Comparison of ENCODE assay signal across 9 cellular contexts in genomic region chr21:44301093-44301492, GRCh38. TPM values are rescaled to one million over a fixed set of nuclear protein-coding genes. Genes with fewer than 3 reads are reported as not detected.
DNase-seq lines count a peak whose midpoint lies in the region; ATAC-seq, FAIRE-seq and TF ChIP-seq lines count a peak whose summit lies in the region.
"Had no signal": no experiment of that assay in that cellular context is flagged by ENCODE, and none has a peak within 500 bp of the region (broad histone marks: within the 10 kb centered on the region; RNA-seq: fewer than 3 reads in every experiment).

No MANE protein-coding gene starts in this region.

- H4K5ac ChIP-seq in H1 (ENCODE audit: insufficient read length, low read depth, low read length), result no peak overlapping the region

- H4K91ac ChIP-seq in H1 (replicated peaks; ENCODE audit: insufficient read length, low read length) (no peak overlapping the region), neuronal stem cell (ENCODE audit: low read depth, low read length, poor library complexity) (no peak overlapping the region)

- H3K4me3 Mint-ChIP-seq in CD4-positive, alpha-beta T cell, result peak overlapping the region; percentile 92

- peaks cover 6% of the 10 kb centered on the region for H3K36me3 Mint-ChIP-seq in CD4-positive, alpha-beta T cell (ENCODE audit: low read depth)

- TF ChIP-seq EP300 in H1 (IDR thresholded peaks at IDR 0.05; ENCODE audit: borderline replicate concordance in 1 of 2, low read depth in 2 of 2, low read length in 2 of 2), result no peak

- H3F3A ChIP-seq in OCI-LY1 (ENCODE audit: insufficient read depth, low read length), result no peaks in the 10 kb centered on the region

- peaks cover 45% of the 10 kb centered on the region for H3K4me1 ChIP-seq in OCI-LY1 (ENCODE audit: insufficient read depth, low read length, severe bottlenecking)
- peaks cover 0 to 19% (median 5%) of the 10 kb centered on the region in 4 experiments; a peak in 5 of 7 replicates for H3K4me1 ChIP-seq in H1 (replicated peaks in 1 of 4; ENCODE audit: control insufficient read depth in 3 of 4, insufficient read depth in 4 of 4, low read length in 3 of 4)
- peaks cover 22 to 23% of the 10 kb centered on the region in 2 donors for H3K4me1 ChIP-seq in neuronal stem cell (ENCODE audit: control insufficient read depth in 2 of 2, insufficient read depth in 1 of 2, low read depth in 1 of 2, low read length in 2 of 2)

- H3K79me2 ChIP-seq in OCI-LY1 (ENCODE audit: insufficient read depth, low read length) (no peaks in the 10 kb centered on the region), H1 (ENCODE audit: control insufficient read depth in 1 of 2, insufficient read depth in 2 of 2, low read length in 2 of 2) (peaks cover 0 to 6% of the 10 kb centered on the region in 2 experiments; a peak in 1 of 4 replicates)

- no peak overlapping the region for H2BK20ac ChIP-seq in H1 (ENCODE audit: low read length)

- H3K18ac ChIP-seq in H1 (ENCODE audit: extremely low read depth, low read length), result no peak overlapping the region
- H3K18ac ChIP-seq in neuronal stem cell (ENCODE audit: low read length), result no peak overlapping the region

- no peak for DNase-seq in CD4-positive, alpha-beta T cell
- DNase-seq in H1 (ENCODE audit: low read depth in 1 of 2, low spot score in 2 of 2), result no peak
- DNase-seq in neuronal stem cell (ENCODE audit: low spot score), result no peak
- no peak for DNase-seq in mesenteric fat pad (ENCODE audit: low spot score)
- DNase-seq in epidermal melanocyte (ENCODE audit: insufficient read length, low spot score), result no peak
- no peak for DNase-seq in kidney glomerular epithelial cell (lab: John Stamatoyannopoulos, UW)
- DNase-seq in SK-N-DZ (ENCODE audit: low spot score), result no peak

- H4K20me1 ChIP-seq in OCI-LY1 (ENCODE audit: insufficient read depth, low read length) (no peaks in the 10 kb centered on the region), H1 (replicated peaks in 1 of 2; ENCODE audit: control insufficient read depth in 1 of 2, insufficient read depth in 2 of 2, low read length in 2 of 2) (peaks cover 9 to 15% of the 10 kb centered on the region in 2 experiments)

- TF ChIP-seq CTCF in CD4-positive, alpha-beta T cell (IDR thresholded peaks at IDR 0.05), result no peak
- TF ChIP-seq CTCF in OCI-LY1 (IDR thresholded peaks at IDR 0.05; ENCODE audit: low read length) (no peak; the same call in 1 of the 2 replicates), H1 (IDR thresholded peaks at IDR 0.05; ENCODE audit: control extremely low read depth in 1 of 3, insufficient read depth in 1 of 3, low read depth in 1 of 3, low read length in 3 of 3) (no peak)

- no peaks in the 10 kb centered on the region for H3K36me3 ChIP-seq in OCI-LY1 (ENCODE audit: insufficient read depth, low read length)
- H3K36me3 ChIP-seq in H1 (ENCODE audit: control insufficient read depth in 2 of 4, insufficient read depth in 4 of 4, low read length in 3 of 4), result no peaks in the 10 kb centered on the region
- no peaks in the 10 kb centered on the region for H3K36me3 ChIP-seq in neuronal stem cell (replicated peaks in 1 of 2; ENCODE audit: control insufficient read depth in 2 of 2, insufficient read depth in 2 of 2, low read length in 2 of 2)

- H3K9me3 ChIP-seq in CD4-positive, alpha-beta T cell (ENCODE audit: control insufficient read depth, low read length), result no peaks in the 10 kb centered on the region
- no peaks in the 10 kb centered on the region for H3K9me3 ChIP-seq in OCI-LY1 (ENCODE audit: low read length)
- H3K9me3 ChIP-seq in H1 (ENCODE audit: insufficient read depth in 2 of 2, low read depth in 1 of 2, low read length in 1 of 2), result no peaks in the 10 kb centered on the region
- peaks cover 0 to 2% of the 10 kb centered on the region in 2 donors for H3K9me3 ChIP-seq in neuronal stem cell (replicated peaks in 1 of 2; ENCODE audit: control insufficient read depth in 2 of 2, insufficient read depth in 1 of 2, low read depth in 1 of 2, low read length in 2 of 2)

- H2BK12ac ChIP-seq in H1 (ENCODE audit: low read depth, low read length), result no peak overlapping the region
- no peak overlapping the region for H2BK12ac ChIP-seq in neuronal stem cell (ENCODE audit: low read length)

- H3K9me2 ChIP-seq in OCI-LY1 (ENCODE audit: low read depth, low read length), result no peaks in the 10 kb centered on the region

- no peak overlapping the region for H3K56ac ChIP-seq in H1 (replicated peaks; ENCODE audit: insufficient read length, low read depth, low read length)

- intact Hi-C loops in CD4-positive, alpha-beta T cell (cut with DNase I, micrococcal nuclease), result loop anchor here in 1 of 2 experiments (2.0 to 5.0 kb wide), 2 partner anchors 36 to 51 kb away; partner anchors contain the start of gene TRPM2

- CTCF ChIA-PET in CD4-positive, alpha-beta T cell (lab: Charles Lee), result no interaction called here
- CTCF ChIA-PET in H1 (lab: Charles Lee; ENCODE audit: partially characterized antibody), result interaction anchor here (0.6 to 1.2 kb wide), 7 partner anchors 10 to 90 kb away, joined by 3 to 4 read pairs (median 3); no protein-coding TSS in a partner anchor

- H4K8ac ChIP-seq in H1 (ENCODE audit: extremely low read depth, insufficient read depth, low read length) (no peak overlapping the region), neuronal stem cell (ENCODE audit: low read depth, low read length) (no peak overlapping the region)

- H2AFZ ChIP-seq in OCI-LY1 (ENCODE audit: low read length) (no peak overlapping the region), H1 (ENCODE audit: low read length) (no peak overlapping the region), neuronal stem cell (ENCODE audit: low read length) (no peak overlapping the region)

- H3K23me2 ChIP-seq in H1 (ENCODE audit: low read depth, low read length), result peaks cover 12% of the 10 kb centered on the region; the same call in 1 of the 2 replicates

- H3K4me3 ChIP-seq in OCI-LY1 (ENCODE audit: low read depth, low read length, poor library complexity, severe bottlenecking), result peak overlapping the region; percentile 73
- H3K4me3 ChIP-seq in H1 (ENCODE audit: extremely low read depth in 1 of 4, insufficient read depth in 2 of 4, low read depth in 3 of 4, low read length in 4 of 4), result peak overlapping the region; percentile 45 to 68 (median 54); a peak in 5 of 8 replicates
- H3K4me3 ChIP-seq in neuronal stem cell (ENCODE audit: low read length in 2 of 2), result peak overlapping the region; percentile 82 to 89

- H3K4ac ChIP-seq in H1 (replicated peaks; ENCODE audit: insufficient read length, low read depth, low read length), result no peak overlapping the region
- no peak overlapping the region for H3K4ac ChIP-seq in neuronal stem cell (ENCODE audit: low read length)

- H3K14ac ChIP-seq in H1 (ENCODE audit: insufficient read length), result no peak overlapping the region
- H3K14ac ChIP-seq in neuronal stem cell (ENCODE audit: low read length), result no peak overlapping the region

- ATAC-seq in CD4-positive, alpha-beta T cell (ENCODE audit: poor library complexity), result no peak

- H2BK15ac ChIP-seq in H1 (ENCODE audit: low read length), result no peak overlapping the region
- H2BK15ac ChIP-seq in neuronal stem cell (ENCODE audit: low read length), result no peak overlapping the region

- no peak for TF ChIP-seq POLR2A in H1 (IDR thresholded peaks at IDR 0.05; ENCODE audit: control extremely low read depth in 1 of 2, low read depth in 2 of 2, low read length in 2 of 2)

- peak overlapping the region; percentile 83 for H3K27ac Mint-ChIP-seq in CD4-positive, alpha-beta T cell

- H3K79me1 ChIP-seq in H1 (ENCODE audit: low read depth, low read length) (peaks cover 6% of the 10 kb centered on the region; the same call in 1 of the 2 replicates), neuronal stem cell (ENCODE audit: low read depth, low read length) (peaks cover 11% of the 10 kb centered on the region)

- TF ChIP-seq RAD21 in H1 (IDR thresholded peaks at IDR 0.05 in 1 of 2, conservative IDR thresholded peaks at IDR 0.05 in 1 of 2; ENCODE audit: low read depth in 2 of 2, low read length in 2 of 2), result no peak

- H3K23ac ChIP-seq in H1 (ENCODE audit: insufficient read length) (no peak overlapping the region), neuronal stem cell (ENCODE audit: low read depth, low read length, poor library complexity) (peak overlapping the region; percentile 58)

- POLR2A ChIA-PET in CD4-positive, alpha-beta T cell (lab: Charles Lee), result interaction anchor here (0.6 to 2.0 kb wide), 2 partner anchors 29 to 37 kb away, joined by 3 to 10 read pairs; partner anchors contain the start of gene CFAP410
- POLR2A ChIA-PET in H1 (lab: Charles Lee; ENCODE audit: partially characterized antibody), result interaction anchor here (1.2 kb wide), 1 partner anchor 40 kb away, joined by 3 read pairs; no protein-coding TSS in a partner anchor

- H3K27me3 ChIP-seq in CD4-positive, alpha-beta T cell (ENCODE audit: control insufficient read depth, insufficient read depth, low read length), result no peaks in the 10 kb centered on the region
- H3K27me3 ChIP-seq in OCI-LY1 (ENCODE audit: insufficient read depth, low read length) (no peaks in the 10 kb centered on the region), H1 (replicated peaks in 1 of 4; ENCODE audit: control insufficient read depth in 3 of 4, extremely low read depth in 1 of 4, insufficient read depth in 3 of 4, low read length in 3 of 4) (peaks cover 0 to 3% (median 0%) of the 10 kb centered on the region in 4 experiments; a peak in 2 of 7 replicates), neuronal stem cell (ENCODE audit: control insufficient read depth in 3 of 3, insufficient read depth in 3 of 3, low read depth in 1 of 3, low read length in 3 of 3) (peaks cover 0 to 10% (median 0%) of the 10 kb centered on the region in 3 experiments)

- H2BK120ac ChIP-seq in H1 (replicated peaks; ENCODE audit: low read depth, low read length) (no peak overlapping the region), neuronal stem cell (ENCODE audit: low read depth, low read length) (no peak overlapping the region)

- H3K27ac ChIP-seq in CD4-positive, alpha-beta T cell (ENCODE audit: low read depth, low read length), result peak overlapping the region; percentile 1
- peak overlapping the region; percentile 43 for H3K27ac ChIP-seq in OCI-LY1 (ENCODE audit: low read depth, low read length, poor library complexity, severe bottlenecking)
- no peak overlapping the region for H3K27ac ChIP-seq in H1 (ENCODE audit: low read depth, low read length)
- no peak overlapping the region for H3K27ac ChIP-seq in neuronal stem cell (replicated peaks; ENCODE audit: low read length)

- FAIRE-seq in H1 (lab: Jason Lieb, UNC), result no peak

- peak overlapping the region; percentile 89 for H3K4me2 ChIP-seq in OCI-LY1 (ENCODE audit: low read length)
- H3K4me2 ChIP-seq in H1 (ENCODE audit: insufficient read depth in 1 of 2, low read depth in 2 of 2, low read length in 2 of 2), result peak overlapping the region; percentile 89 to 90
- peak overlapping the region; percentile 66 for H3K4me2 ChIP-seq in neuronal stem cell (ENCODE audit: insufficient read depth, low read length, poor library complexity, severe bottlenecking)

- no peaks in the 10 kb centered on the region for H3K27me3 Mint-ChIP-seq in CD4-positive, alpha-beta T cell

- no peaks in the 10 kb centered on the region for H3K9me3 Mint-ChIP-seq in CD4-positive, alpha-beta T cell

- H2BK5ac ChIP-seq in H1 (ENCODE audit: low read depth, low read length), result no peak overlapping the region
- H2BK5ac ChIP-seq in neuronal stem cell (ENCODE audit: low read length), result no peak overlapping the region

- H3K9ac ChIP-seq in OCI-LY1 (ENCODE audit: low read length), result peak overlapping the region; percentile 74
- H3K9ac ChIP-seq in H1 (replicated peaks in 1 of 4; ENCODE audit: extremely low read depth in 1 of 4, low read depth in 3 of 4, low read length in 3 of 4), result no peak overlapping the region
- H3K9ac ChIP-seq in neuronal stem cell (ENCODE audit: low read depth, low read length, poor library complexity), result peak overlapping the region; percentile 32

- H2AK5ac ChIP-seq in H1 (ENCODE audit: low read depth, low read length) (no peak overlapping the region), neuronal stem cell (ENCODE audit: low read depth, low read length) (no peak overlapping the region)

- 89% methylated on average over 12 of the region's 12 CpGs; no CpG with 5 or more reads in 1 of the 2 experiments for WGBS in H1 (ENCODE audit: extremely low coverage in 1 of 2, insufficient coverage in 1 of 2, insufficient read length in 1 of 2, insufficient replicate concordance in 2 of 2, low coverage in 1 of 2, low lambda C conversion rate in 2 of 2, missing lambda C conversion rate in 1 of 2), 2 experiments
- no CpG with 5 or more reads among the region's 12 CpGs for WGBS in neuronal stem cell (ENCODE audit: extremely low coverage in 2 of 2, insufficient read length in 2 of 2, insufficient replicate concordance in 1 of 2), 2 donors

- H3K4me1 Mint-ChIP-seq in CD4-positive, alpha-beta T cell (ENCODE audit: low read depth), result peaks cover 52% of the 10 kb centered on the region

RNA-seq across cellular contexts. Expression of gene PFKL, which starts 1.2 kb away (rescaled TPM):
- 100 to 1,000 TPM; 115 to 117 TPM for total RNA-seq in CD4-positive, alpha-beta T cell
- 76.7 and 82.3 TPM in 2 replicates for total RNA-seq in H1 (2021; fragmentation: NEBNext Ultra II Directional; extraction: Animal tissue kit (Norgen Biotek cat#: 25700))
- polyA plus RNA-seq in H1 (2011; rRNA removed), result 80.2 and 106 TPM in 2 replicates
- 87.2 TPM for polyA plus RNA-seq in H1 (2011; cell fraction: cytosol; rRNA removed)
- polyA plus RNA-seq in H1 (2011; cell fraction: nucleus; rRNA removed), result 210 TPM
- 40.8 to 95.9 TPM (median 88.0 TPM) in 4 replicates for polyA plus RNA-seq in H1 (2012, experiment 1 of 2)
- polyA plus RNA-seq in H1 (2012, experiment 2 of 2), result 60.1 TPM
- 42.3 TPM for polyA plus RNA-seq in H1 (2013, experiment 1 of 2)
- 40.2 TPM for polyA plus RNA-seq in H1 (2013, experiment 2 of 2)
- polyA minus RNA-seq in H1 (2011; rRNA and poly(A)+ RNA removed), result 32.1 and 43.0 TPM in 2 replicates
- 45.9 TPM for polyA minus RNA-seq in H1 (2011; cell fraction: cytosol; rRNA and poly(A)+ RNA removed)
- 49.0 TPM for polyA minus RNA-seq in H1 (2011; cell fraction: nucleus; rRNA and poly(A)+ RNA removed)
- polyA plus RNA-seq in neuronal stem cell (2013, experiment 1 of 2), result 37.4 TPM
- polyA plus RNA-seq in neuronal stem cell (2013, experiment 2 of 2), result 35.9 TPM
- total RNA-seq in mesenteric fat pad, result 113 TPM
- 40.2 and 42.5 TPM in 2 replicates for polyA plus RNA-seq in SK-N-DZ (2014; cell fraction: cytosol; rRNA removed)
- polyA plus RNA-seq in SK-N-DZ (2014; cell fraction: nucleus; rRNA removed), result 86.9 and 91.8 TPM in 2 replicates

RNA-seq across cellular contexts. Expression of gene AIRE, which starts 15.4 kb away (rescaled TPM):
- under 1 TPM; 0.11 to 0.16 TPM for total RNA-seq in CD4-positive, alpha-beta T cell
- 0.10 TPM in 1 of 2 replicates, not detected in the other for total RNA-seq in H1 (2021; fragmentation: NEBNext Ultra II Directional; extraction: Animal tissue kit (Norgen Biotek cat#: 25700))
- polyA plus RNA-seq in H1 (2011; rRNA removed), result 0.09 and 0.20 TPM in 2 replicates
- polyA plus RNA-seq in H1 (2011; cell fraction: cytosol; rRNA removed), result 0.10 TPM
- polyA plus RNA-seq in H1 (2011; cell fraction: nucleus; rRNA removed), result 1.0 TPM
- polyA plus RNA-seq in H1 (2012, experiment 1 of 2), result 0.16 to 0.23 TPM (median 0.20 TPM) in 3 of 4 replicates, not detected in the other
- 0.09 TPM for polyA plus RNA-seq in H1 (2012, experiment 2 of 2)
- polyA plus RNA-seq in H1 (2013, experiment 1 of 2), result 0.02 TPM
- not detected for polyA plus RNA-seq in H1 (2013, experiment 2 of 2)
- 0.06 and 0.10 TPM in 2 replicates for polyA minus RNA-seq in H1 (2011; rRNA and poly(A)+ RNA removed)
- not detected for polyA minus RNA-seq in H1 (2011; cell fraction: cytosol; rRNA and poly(A)+ RNA removed)
- 0.30 TPM for polyA minus RNA-seq in H1 (2011; cell fraction: nucleus; rRNA and poly(A)+ RNA removed)
- not detected for polyA plus RNA-seq in neuronal stem cell (2013, experiment 1 of 2)
- not detected for polyA plus RNA-seq in neuronal stem cell (2013, experiment 2 of 2)
- not detected for total RNA-seq in mesenteric fat pad
- polyA plus RNA-seq in SK-N-DZ (2014; cell fraction: cytosol; rRNA removed), result not detected in 2 replicates
- 0.16 and 0.37 TPM in 2 replicates for polyA plus RNA-seq in SK-N-DZ (2014; cell fraction: nucleus; rRNA removed)
- total RNA-seq: NCI-H460 had no signal

RNA-seq across cellular contexts. Expression of gene CFAP410, which starts 38.1 kb away (rescaled TPM):
- 10 to 100 TPM; 50.1 to 51.6 TPM for total RNA-seq in CD4-positive, alpha-beta T cell
- 10.6 and 11.6 TPM in 2 replicates for total RNA-seq in H1 (2021; fragmentation: NEBNext Ultra II Directional; extraction: Animal tissue kit (Norgen Biotek cat#: 25700))
- 12.0 and 20.5 TPM in 2 replicates for polyA plus RNA-seq in H1 (2011; rRNA removed)
- 14.8 TPM for polyA plus RNA-seq in H1 (2011; cell fraction: cytosol; rRNA removed)
- polyA plus RNA-seq in H1 (2011; cell fraction: nucleus; rRNA removed), result 59.6 TPM
- polyA plus RNA-seq in H1 (2012, experiment 1 of 2), result 6.5 to 11.7 TPM (median 11.0 TPM) in 4 replicates
- 5.2 TPM for polyA plus RNA-seq in H1 (2012, experiment 2 of 2)
- polyA plus RNA-seq in H1 (2013, experiment 1 of 2), result 9.3 TPM
- polyA plus RNA-seq in H1 (2013, experiment 2 of 2), result 7.4 TPM
- 2.4 and 2.6 TPM in 2 replicates for polyA minus RNA-seq in H1 (2011; rRNA and poly(A)+ RNA removed)
- 4.1 TPM for polyA minus RNA-seq in H1 (2011; cell fraction: cytosol; rRNA and poly(A)+ RNA removed)
- polyA minus RNA-seq in H1 (2011; cell fraction: nucleus; rRNA and poly(A)+ RNA removed), result 7.8 TPM
- 13.0 TPM for polyA plus RNA-seq in neuronal stem cell (2013, experiment 1 of 2)
- 12.0 TPM for polyA plus RNA-seq in neuronal stem cell (2013, experiment 2 of 2)
- 17.4 TPM for total RNA-seq in mesenteric fat pad
- polyA plus RNA-seq in SK-N-DZ (2014; cell fraction: cytosol; rRNA removed), result 15.8 and 18.8 TPM in 2 replicates
- 22.7 and 35.3 TPM in 2 replicates for polyA plus RNA-seq in SK-N-DZ (2014; cell fraction: nucleus; rRNA removed)

RNA-seq across cellular contexts. Expression of gene DNMT3L, which starts 39.4 kb away (rescaled TPM):
- total RNA-seq in CD4-positive, alpha-beta T cell, result not detected
- total RNA-seq in H1 (2021; fragmentation: NEBNext Ultra II Directional; extraction: Animal tissue kit (Norgen Biotek cat#: 25700)), result not detected in 2 replicates
- 0.06 and 0.30 TPM in 2 replicates for polyA plus RNA-seq in H1 (2011; rRNA removed)
- polyA plus RNA-seq in H1 (2011; cell fraction: cytosol; rRNA removed), result 0.05 TPM
- polyA plus RNA-seq in H1 (2011; cell fraction: nucleus; rRNA removed), result 0.13 TPM
- not detected in 4 replicates for polyA plus RNA-seq in H1 (2012, experiment 1 of 2)
- not detected for polyA plus RNA-seq in H1 (2012, experiment 2 of 2)
- polyA plus RNA-seq in H1 (2013, experiment 1 of 2), result 0.12 TPM
- polyA plus RNA-seq in H1 (2013, experiment 2 of 2), result 0.09 TPM
- 0.28 TPM in 1 of 2 replicates, not detected in the other for polyA minus RNA-seq in H1 (2011; rRNA and poly(A)+ RNA removed)
- not detected for polyA minus RNA-seq in H1 (2011; cell fraction: cytosol; rRNA and poly(A)+ RNA removed)
- polyA minus RNA-seq in H1 (2011; cell fraction: nucleus; rRNA and poly(A)+ RNA removed), result not detected
- polyA plus RNA-seq in neuronal stem cell (2013, experiment 1 of 2), result 0.04 TPM
- not detected for polyA plus RNA-seq in neuronal stem cell (2013, experiment 2 of 2)
- not detected for total RNA-seq in mesenteric fat pad
- polyA plus RNA-seq in SK-N-DZ (2014; cell fraction: cytosol; rRNA removed), result not detected in 2 replicates
- not detected in 2 replicates for polyA plus RNA-seq in SK-N-DZ (2014; cell fraction: nucleus; rRNA removed)
- total RNA-seq: NCI-H460 had no signal

RNA-seq across cellular contexts. Expression of gene TRPM2, which starts 52.3 kb away (rescaled TPM):
- 1 to 10 TPM; 1.9 to 2.9 TPM for total RNA-seq in CD4-positive, alpha-beta T cell
- total RNA-seq in H1 (2021; fragmentation: NEBNext Ultra II Directional; extraction: Animal tissue kit (Norgen Biotek cat#: 25700)), result 0.28 and 0.36 TPM in 2 replicates
- polyA plus RNA-seq in H1 (2011; rRNA removed), result 0.17 and 0.27 TPM in 2 replicates
- 0.27 TPM for polyA plus RNA-seq in H1 (2011; cell fraction: cytosol; rRNA removed)
- polyA plus RNA-seq in H1 (2011; cell fraction: nucleus; rRNA removed), result 0.64 TPM
- polyA plus RNA-seq in H1 (2012, experiment 1 of 2), result 0.13 to 0.59 TPM (median 0.25 TPM) in 4 replicates
- polyA plus RNA-seq in H1 (2012, experiment 2 of 2), result 0.10 TPM
- 0.30 TPM for polyA plus RNA-seq in H1 (2013, experiment 1 of 2)
- 0.15 TPM for polyA plus RNA-seq in H1 (2013, experiment 2 of 2)
- 0.17 and 0.22 TPM in 2 replicates for polyA minus RNA-seq in H1 (2011; rRNA and poly(A)+ RNA removed)
- polyA minus RNA-seq in H1 (2011; cell fraction: cytosol; rRNA and poly(A)+ RNA removed), result 1.5 TPM
- polyA minus RNA-seq in H1 (2011; cell fraction: nucleus; rRNA and poly(A)+ RNA removed), result 1.2 TPM
- polyA plus RNA-seq in neuronal stem cell (2013, experiment 1 of 2), result 0.03 TPM
- 0.03 TPM for polyA plus RNA-seq in neuronal stem cell (2013, experiment 2 of 2)
- total RNA-seq in mesenteric fat pad, result 12.0 TPM
- 2.5 and 2.7 TPM in 2 replicates for polyA plus RNA-seq in SK-N-DZ (2014; cell fraction: cytosol; rRNA removed)
- polyA plus RNA-seq in SK-N-DZ (2014; cell fraction: nucleus; rRNA removed), result 0.35 and 4.2 TPM in 2 replicates

Comparison
In these comparisons a context has a peak if more than half of its experiments do, and no peak if none do; other contexts are left out.
1. H3K27ac ChIP-seq: peak in CD4-positive, alpha-beta T cell (single experiment) and OCI-LY1 (single experiment); none in H1 (single experiment) and neuronal stem cell (single experiment).
2. H3K9ac ChIP-seq: peak in OCI-LY1 (single experiment) and neuronal stem cell (single experiment); none in H1 (0 of 4).
3. Peak in every context shown above with its lines, with median percentiles within 50 percentile points of each other: H3K4me2 ChIP-seq and H3K4me3 ChIP-seq.